8 cellular contexts compared by ENCODE assay signal in genomic region chr9:73683862-73684591, GRCh38.
DNase-seq lines count a peak whose midpoint lies in the region; ATAC-seq and FAIRE-seq lines count a peak whose summit lies in the region.

No MANE protein-coding gene starts in this region.

- peak; percentile 40 for FAIRE-seq in TTC549 (lab: Jason Lieb, UNC)

- ATAC-seq in left lobe of liver (peak; percentile 81), GM21447 (IDR thresholded peaks at IDR 0.05; ENCODE audit: unreplicated experiment) (no peak)

- DNase-seq in NCI-H510A treated with DMSO at 0.1 percent for 48 hours (lab: John Stamatoyannopoulos, UW) (peak; percentile 6), NCI-H510A (lab: John Stamatoyannopoulos, UW) (no peak), HT-29 (ENCODE audit: low spot score) (peak; percentile 36), left lobe of liver (ENCODE audit: low spot score) (no peak), NCI-H1436 (lab: John Stamatoyannopoulos, UW) (no peak), ureter (ENCODE audit: low spot score) (no peak)

Comparison
In these comparisons a context has a peak if more than half of its experiments do, and no peak if none do; other contexts are left out.
1. DNase-seq: peak in NCI-H510A treated with DMSO at 0.1 percent for 48 hours (single experiment) and HT-29 (single experiment); none in NCI-H510A (single experiment), left lobe of liver (single experiment), NCI-H1436 (single experiment) and ureter (single experiment).